In genomic region chr2:173759959-173760358, GRCh38 we compare ENCODE assay signal across 2 cellular contexts.
TF ChIP-seq lines count a peak whose summit lies in the region.

No MANE protein-coding gene starts in this region.

TF ChIP-seq in GM23338, 12 proteins besides CTCF, POLR2A, EP300 and RAD21:
- TF ChIP-seq JUNB (IDR thresholded peaks at IDR 0.05; ENCODE audit: unreplicated experiment) = no peak
- no peak for TF ChIP-seq POLR2AphosphoS5 (IDR thresholded peaks at IDR 0.05; ENCODE audit: low read depth)
- no peak for TF ChIP-seq NANOG (IDR thresholded peaks at IDR 0.05; ENCODE audit: borderline replicate concordance)
- TF ChIP-seq CREB1 (CRISPR knock-in tag; IDR thresholded peaks at IDR 0.05; ENCODE audit: low read depth) = no peak
- no peak for TF ChIP-seq ZNF331 (CRISPR knock-in tag; IDR thresholded peaks at IDR 0.05; ENCODE audit: low read depth)
- no peak for TF ChIP-seq ZNF462 (CRISPR knock-in tag; IDR thresholded peaks at IDR 0.05)
- TF ChIP-seq EZH2 (IDR thresholded peaks at IDR 0.05; ENCODE audit: low read depth, unreplicated experiment) = no peak
- TF ChIP-seq EZH2phosphoT487 (IDR thresholded peaks at IDR 0.05; ENCODE audit: unreplicated experiment) = no peak
- no peak for TF ChIP-seq ZNF114 (CRISPR knock-in tag; IDR thresholded peaks at IDR 0.05)
- no peak for TF ChIP-seq ETS1 (IDR thresholded peaks at IDR 0.05)
- no peak for TF ChIP-seq REST (IDR thresholded peaks at IDR 0.05; ENCODE audit: unreplicated experiment)
- TF ChIP-seq STAT1 (IDR thresholded peaks at IDR 0.05; ENCODE audit: unreplicated experiment) = no peak

TF ChIP-seq in H1, 55 proteins besides CTCF, POLR2A, EP300 and RAD21:
- TF ChIP-seq ATF3 (IDR thresholded peaks at IDR 0.05; ENCODE audit: insufficient read depth, low read depth, low read length) (no peak), HDAC2 (IDR thresholded peaks at IDR 0.05; ENCODE audit: borderline replicate concordance in 1 of 2, low read depth in 2 of 2, low read length in 2 of 2) (0 out of 4 replicates have a peak, but pooled peaks of 1 of the 2 experiments have one; percentile 32)
TF ChIP-seq in H1: peak in this region for 1.
